In the genomic region with DNA sequence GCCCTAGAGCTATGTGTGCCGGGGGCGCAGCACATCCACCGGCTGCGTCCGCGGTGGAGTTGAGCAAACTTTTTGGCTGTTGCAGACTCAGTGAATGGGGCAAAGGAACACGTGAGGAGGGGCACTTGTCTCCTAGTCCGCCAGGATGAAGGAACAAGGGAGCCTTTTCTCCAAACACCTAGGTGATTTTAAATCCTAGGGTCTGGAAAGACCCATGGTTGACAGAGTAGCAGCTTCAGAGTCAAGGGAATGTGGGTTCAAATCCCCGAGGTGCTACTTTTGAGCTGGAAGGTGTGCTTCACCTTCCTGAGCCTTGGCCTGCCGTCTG, we compare ENCODE assay signal across 1 cellular context.
TF ChIP-seq lines count a peak whose summit lies in the region.

No MANE protein-coding gene starts in this region.

TF ChIP-seq in IMR-90, 13 proteins besides CTCF, POLR2A, EP300 and RAD21:
- TF ChIP-seq SMC3 (IDR thresholded peaks at IDR 0.05; ENCODE audit: low read depth, low read length) = no peak
- TF ChIP-seq FOS (IDR thresholded peaks at IDR 0.05; ENCODE audit: low read depth, low read length) = no peak
- TF ChIP-seq BHLHE40 (IDR thresholded peaks at IDR 0.05; ENCODE audit: low read depth, low read length) = no peak
- no peak for TF ChIP-seq CEBPB (IDR thresholded peaks at IDR 0.05; ENCODE audit: low read depth, low read length)
- no peak for TF ChIP-seq CHD1 (IDR thresholded peaks at IDR 0.05; ENCODE audit: low read depth, low read length)
- no peak for TF ChIP-seq MAFK (IDR thresholded peaks at IDR 0.05; ENCODE audit: low read depth, low read length)
- TF ChIP-seq RCOR1 (IDR thresholded peaks at IDR 0.05; ENCODE audit: insufficient replicate concordance, low read length) = no peak
- TF ChIP-seq, protein P1, sequence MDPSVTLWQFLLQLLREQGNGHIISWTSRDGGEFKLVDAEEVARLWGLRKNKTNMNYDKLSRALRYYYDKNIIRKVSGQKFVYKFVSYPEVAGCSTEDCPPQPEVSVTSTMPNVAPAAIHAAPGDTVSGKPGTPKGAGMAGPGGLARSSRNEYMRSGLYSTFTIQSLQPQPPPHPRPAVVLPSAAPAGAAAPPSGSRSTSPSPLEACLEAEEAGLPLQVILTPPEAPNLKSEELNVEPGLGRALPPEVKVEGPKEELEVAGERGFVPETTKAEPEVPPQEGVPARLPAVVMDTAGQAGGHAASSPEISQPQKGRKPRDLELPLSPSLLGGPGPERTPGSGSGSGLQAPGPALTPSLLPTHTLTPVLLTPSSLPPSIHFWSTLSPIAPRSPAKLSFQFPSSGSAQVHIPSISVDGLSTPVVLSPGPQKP (IDR thresholded peaks at IDR 0.05; ENCODE audit: borderline replicate concordance, low read depth, low read length) = no peak
- no peak for TF ChIP-seq NFE2L2 (IDR thresholded peaks at IDR 0.05; ENCODE audit: low read depth, low read length)
- TF ChIP-seq, protein P2, sequence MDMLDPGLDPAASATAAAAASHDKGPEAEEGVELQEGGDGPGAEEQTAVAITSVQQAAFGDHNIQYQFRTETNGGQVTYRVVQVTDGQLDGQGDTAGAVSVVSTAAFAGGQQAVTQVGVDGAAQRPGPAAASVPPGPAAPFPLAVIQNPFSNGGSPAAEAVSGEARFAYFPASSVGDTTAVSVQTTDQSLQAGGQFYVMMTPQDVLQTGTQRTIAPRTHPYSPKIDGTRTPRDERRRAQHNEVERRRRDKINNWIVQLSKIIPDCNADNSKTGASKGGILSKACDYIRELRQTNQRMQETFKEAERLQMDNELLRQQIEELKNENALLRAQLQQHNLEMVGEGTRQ (IDR thresholded peaks at IDR 0.05; ENCODE audit: low read depth, low read length) = no peak
- no peak for TF ChIP-seq MXI1 (IDR thresholded peaks at IDR 0.05; ENCODE audit: borderline replicate concordance, low read depth, low read length)
- no peak for TF ChIP-seq MAZ (IDR thresholded peaks at IDR 0.05; ENCODE audit: borderline replicate concordance, low read depth, low read length)
- no peak for TF ChIP-seq RFX5 (IDR thresholded peaks at IDR 0.05; ENCODE audit: low read depth, low read length)
